ENCODE assay signal across 11 cellular contexts in genomic region chr4:74047152-74047551, GRCh38. TPM values are rescaled to one million over a fixed set of nuclear protein-coding genes. Genes with fewer than 3 reads are reported as not detected.
"Had no signal": no experiment of that assay in that cellular context is flagged by ENCODE, and none has a peak within 500 bp of the region (broad histone marks: within the 10 kb centered on the region; RNA-seq: fewer than 3 reads in every experiment).

No MANE protein-coding gene starts in this region.

- DNase-seq: GM23248, GOT3, H7, H9, HCEC 1CT, HFFc6 had no signal

- H3K36me3 ChIP-seq: HAP-1 had no signal

- H3K9me3 ChIP-seq: HAP-1 had no signal

- H3K4me3 ChIP-seq: GM23248, GM23338, HAP-1 had no signal

- H3K4me1 ChIP-seq: HAP-1 had no signal

- H3K27ac ChIP-seq: GM23248 had no signal

- H3K9ac ChIP-seq: GM23248 had no signal

- ATAC-seq: GM23338, HCT116 had no signal

- H3K4me2 ChIP-seq: GM23338 had no signal

- H2AFZ ChIP-seq: GM23248, GM23338 had no signal

- FAIRE-seq: H54 had no signal

RNA-seq across cellular contexts. Expression of gene CXCL3, which starts 8.7 kb away (rescaled TPM):
- total RNA-seq: GM23248 had no signal

RNA-seq across cellular contexts. Expression of gene CXCL5, which starts 48.7 kb away (rescaled TPM):
- total RNA-seq: GM23248, H4 had no signal
- polyA plus RNA-seq: GM23248 had no signal

RNA-seq across cellular contexts. Expression of gene CXCL2, which starts 51.8 kb away (rescaled TPM):
- total RNA-seq: H7 had no signal

RNA-seq across cellular contexts. Expression of gene PPBP, which starts 59.2 kb away (rescaled TPM):
- total RNA-seq: GM23248, H4, H7, HFFc6 had no signal
- polyA plus RNA-seq: GM23248 had no signal
